ENCODE assay signal across 20 cellular contexts in the genomic region with DNA sequence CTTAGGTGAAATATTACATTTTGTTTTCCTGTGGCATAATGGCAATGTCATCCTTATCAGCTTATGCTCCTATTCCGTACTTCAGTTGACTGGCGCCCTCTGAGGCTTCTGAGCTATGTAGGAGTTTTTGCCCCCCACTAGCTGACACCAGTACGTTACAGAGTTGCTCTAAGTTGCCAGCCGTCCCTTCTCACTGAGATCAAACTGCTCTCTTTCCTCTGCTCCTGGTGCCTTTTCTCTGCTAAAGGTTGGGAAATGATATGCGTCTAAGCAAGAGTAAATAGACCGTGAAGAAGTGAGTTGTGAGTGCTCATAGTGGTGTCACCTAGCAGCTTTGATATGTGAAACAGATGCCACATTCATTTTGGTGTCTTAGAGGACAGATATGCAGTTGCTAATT.
A peak's percentile ranks its signal among the peaks of the same experiment; 100 is the strongest.
DNase-seq lines count a peak whose midpoint lies in the region; ATAC-seq, FAIRE-seq and TF ChIP-seq lines count a peak whose summit lies in the region.
"Had no signal": no experiment of that assay in that cellular context is flagged by ENCODE, and none has a peak within 500 bp of the region (broad histone marks: within the 10 kb centered on the region; RNA-seq: fewer than 3 reads in every experiment).

No MANE protein-coding gene starts in this region.

- no peak overlapping the region for H3K9ac ChIP-seq in SK-N-SH
- H3K9ac ChIP-seq: BLaER1 treated with 17β-estradiol and CSF1 and Interleukin-3, amounts not matched to agents 10 nM and 100 nM had no signal

- peak overlapping the region; percentile 51 for H3K27ac Mint-ChIP-seq in endothelial cell (ENCODE audit: unreplicated experiment)
- H3K27ac Mint-ChIP-seq: stimulated activated memory B cell treated with anti-CD40 and anti-IgM and Interleukin-4, amounts not matched to agents 10 μg/mL and 1 μg/mL and 100 μg/mL, for 72 hours; T-cell had no signal

- no peaks in the 10 kb centered on the region for H4K20me1 ChIP-seq in SK-N-SH (ENCODE audit: insufficient read depth)
- H4K20me1 ChIP-seq: BLaER1 treated with 17β-estradiol and CSF1 and Interleukin-3, amounts not matched to agents 10 nM and 100 nM had no signal

- no peak for ATAC-seq in SK-N-SH treated with all-trans-retinoic acid at 6 μM for 48 hours
- ATAC-seq: left colon; stimulated activated memory B cell treated with anti-CD40 and anti-IgM and Interleukin-4, amounts not matched to agents 10 μg/mL and 1 μg/mL and 100 μg/mL, for 72 hours; T-cell had no signal

- H3K79me2 ChIP-seq in SK-N-SH (ENCODE audit: insufficient read depth), result no peaks in the 10 kb centered on the region

- no peak for DNase-seq in SK-N-SH
- peak; percentile 73 for DNase-seq in NCI-H345 (lab: John Stamatoyannopoulos, UW)
- no peak for DNase-seq in endothelial cell (ENCODE audit: low spot score)
- peak; percentile 33 for DNase-seq in renal cortical epithelial cell (ENCODE audit: low read depth)
- DNase-seq in globus pallidus (ENCODE audit: low spot score), result no peak
- no peak for DNase-seq in sigmoid colon
- no peak for DNase-seq in D721Med (ENCODE audit: insufficient read length, low spot score)
- DNase-seq: activated CD4-positive, alpha-beta T cell treated with anti-CD3 and anti-CD28 coated beads, Interleukin-2, amount 50 U/mL, for 48 hours; activated naive CD4-positive, alpha-beta T cell treated with anti-CD3 and anti-CD28 coated beads, Interleukin-2, amount 50 U/mL, for 16 hours; colonic mucosa; foreskin melanocyte; left colon; NCI-H2081 treated with DMSO at 0.1 percent for 48 hours; stimulated activated CD4-positive, alpha-beta T cell treated with anti-CD3 and anti-CD28 coated beads, Interleukin-15, amount 100 ng/mL, for 24 hours; T-cell had no signal

- H3K36me3 ChIP-seq in SK-N-SH (replicated peaks in 1 of 2; ENCODE audit: control insufficient read depth in 1 of 2, insufficient read depth in 2 of 2, low read length in 1 of 2) (no peaks in the 10 kb centered on the region), sigmoid colon (no peaks in the 10 kb centered on the region)
- H3K36me3 ChIP-seq: BLaER1 treated with 17β-estradiol and CSF1 and Interleukin-3, amounts not matched to agents 10 nM and 100 nM; colonic mucosa; tibial nerve had no signal

- POLR2A ChIA-PET in SK-N-SH (lab: Yijun Ruan, JAX), result no interaction called here

- H3K4me1 Mint-ChIP-seq in endothelial cell (ENCODE audit: unreplicated experiment), result peaks cover 29% of the 10 kb centered on the region
- H3K4me1 Mint-ChIP-seq: stimulated activated memory B cell treated with anti-CD40 and anti-IgM and Interleukin-4, amounts not matched to agents 10 μg/mL and 1 μg/mL and 100 μg/mL, for 72 hours had no signal

- TF ChIP-seq CTCF in SK-N-SH (IDR thresholded peaks at IDR 0.05), result no peak
- TF ChIP-seq CTCF in endothelial cell (IDR thresholded peaks at IDR 0.05; ENCODE audit: unreplicated experiment), result no peak
- TF ChIP-seq CTCF in sigmoid colon (IDR thresholded peaks at IDR 0.05), result no peak
- TF ChIP-seq CTCF in D721Med (IDR thresholded peaks at IDR 0.05; ENCODE audit: insufficient read depth, missing control alignments), result no peak

- H3K27ac ChIP-seq in SK-N-SH (ENCODE audit: low read depth in 2 of 2, low read length in 1 of 2), result no peak overlapping the region
- no peak overlapping the region for H3K27ac ChIP-seq in sigmoid colon
- H3K27ac ChIP-seq: BLaER1 treated with 17β-estradiol and CSF1 and Interleukin-3, amounts not matched to agents 10 nM and 100 nM; colonic mucosa; tibial nerve had no signal

- TF ChIP-seq RAD21 in SK-N-SH (IDR thresholded peaks at IDR 0.05; ENCODE audit: low read length), result no peak

- WGBS in SK-N-SH (ENCODE audit: low lambda C conversion rate), result 87% methylated on average over 6 of the region's 6 CpGs
- WGBS in sigmoid colon, 2 donors, result 77 to 78% methylated on average over 6 of the region's 6 CpGs

- H3K36me3 Mint-ChIP-seq in endothelial cell (ENCODE audit: low read depth, unreplicated experiment), result no peaks in the 10 kb centered on the region
- H3K36me3 Mint-ChIP-seq: stimulated activated memory B cell treated with anti-CD40 and anti-IgM and Interleukin-4, amounts not matched to agents 10 μg/mL and 1 μg/mL and 100 μg/mL, for 72 hours; T-cell had no signal

- no peaks in the 10 kb centered on the region for H3K9me2 ChIP-seq in SK-N-SH

- H3K4me1 ChIP-seq in SK-N-SH (ENCODE audit: control insufficient read depth in 1 of 2, insufficient read depth in 2 of 2, low read depth in 1 of 2, low read length in 1 of 2), result peaks cover 0 to 8% of the 10 kb centered on the region in 2 experiments; a peak in 3 of 4 replicates
- no peaks in the 10 kb centered on the region for H3K4me1 ChIP-seq in sigmoid colon
- H3K4me1 ChIP-seq: colonic mucosa had no signal

- no peak overlapping the region for H2AFZ ChIP-seq in SK-N-SH (ENCODE audit: low read depth)

- H3K4me2 ChIP-seq in SK-N-SH, result no peak overlapping the region
- H3K4me2 ChIP-seq: BLaER1 treated with 17β-estradiol and CSF1 and Interleukin-3, amounts not matched to agents 10 nM and 100 nM had no signal

- H3K9me3 ChIP-seq in SK-N-SH (no peaks in the 10 kb centered on the region), sigmoid colon (no peaks in the 10 kb centered on the region)
- H3K9me3 ChIP-seq: BLaER1 treated with 17β-estradiol and CSF1 and Interleukin-3, amounts not matched to agents 10 nM and 100 nM; colonic mucosa; tibial nerve had no signal

- intact Hi-C loops in sigmoid colon (cut with DNase I), result no loop called here

- H3K4me3 ChIP-seq in SK-N-SH (ENCODE audit: low read depth in 2 of 2, low read length in 1 of 2), result no peak overlapping the region
- no peak overlapping the region for H3K4me3 ChIP-seq in sigmoid colon
- H3K4me3 ChIP-seq: BLaER1 treated with 17β-estradiol and CSF1 and Interleukin-3, amounts not matched to agents 10 nM and 100 nM; colonic mucosa; tibial nerve had no signal

- FAIRE-seq in D721Med (lab: Jason Lieb, UNC), result no peak
- FAIRE-seq: endothelial cell of umbilical vein had no signal

- H3K9me3 Mint-ChIP-seq in endothelial cell (ENCODE audit: unreplicated experiment), result no peaks in the 10 kb centered on the region
- H3K9me3 Mint-ChIP-seq: stimulated activated memory B cell treated with anti-CD40 and anti-IgM and Interleukin-4, amounts not matched to agents 10 μg/mL and 1 μg/mL and 100 μg/mL, for 72 hours; T-cell had no signal

- H3K27me3 Mint-ChIP-seq in endothelial cell (ENCODE audit: unreplicated experiment), result peaks cover 3% of the 10 kb centered on the region

- peaks cover 4% of the 10 kb centered on the region for H3F3A ChIP-seq in SK-N-SH (replicated peaks; ENCODE audit: insufficient read depth)

- TF ChIP-seq EP300 in SK-N-SH (IDR thresholded peaks at IDR 0.05; ENCODE audit: borderline replicate concordance in 1 of 2, low read depth in 1 of 2, low read length in 1 of 2) (no peak), sigmoid colon (IDR thresholded peaks at IDR 0.05) (no peak)

- no peaks in the 10 kb centered on the region for H3K27me3 ChIP-seq in SK-N-SH (ENCODE audit: insufficient read depth)
- no peaks in the 10 kb centered on the region for H3K27me3 ChIP-seq in sigmoid colon
- H3K27me3 ChIP-seq: BLaER1 treated with 17β-estradiol and CSF1 and Interleukin-3, amounts not matched to agents 10 nM and 100 nM; colonic mucosa; tibial nerve had no signal

- CTCF ChIA-PET in SK-N-SH (lab: Yijun Ruan, JAX), result interaction anchor here (1.4 to 1.6 kb wide), 3 partner anchors 10 to 97 kb away, joined by 5 to 7 read pairs (median 6); no protein-coding TSS in a partner anchor

- no peak overlapping the region for H3K4me3 Mint-ChIP-seq in endothelial cell (ENCODE audit: unreplicated experiment)
- H3K4me3 Mint-ChIP-seq: stimulated activated memory B cell treated with anti-CD40 and anti-IgM and Interleukin-4, amounts not matched to agents 10 μg/mL and 1 μg/mL and 100 μg/mL, for 72 hours; T-cell had no signal

- no peak for TF ChIP-seq POLR2A in sigmoid colon (IDR thresholded peaks at IDR 0.05)

TF ChIP-seq in SK-N-SH treated with all-trans-retinoic acid at 6 μM for 48 hours, 23 proteins besides CTCF, POLR2A, EP300 and RAD21:
- peak; percentile 79; the same call in 1 of the 2 replicates for TF ChIP-seq ZFP3 (CRISPR knock-in tag; IDR thresholded peaks at IDR 0.05)
- TF ChIP-seq CREB5 (CRISPR knock-in tag; IDR thresholded peaks at IDR 0.05; ENCODE audit: low read depth), result no peak

TF ChIP-seq in SK-N-SH, 30 proteins besides CTCF, POLR2A, EP300 and RAD21 (continues in another document):
- TF ChIP-seq ELF1 (IDR thresholded peaks at IDR 0.05) (no peak), POLR2AphosphoS5 (IDR thresholded peaks at IDR 0.05; ENCODE audit: low read depth, low read length) (no peak), EZH2phosphoT487 (IDR thresholded peaks at IDR 0.05; ENCODE audit: borderline replicate concordance, low read depth) (no peak), CHD2 (IDR thresholded peaks at IDR 0.05; ENCODE audit: low read length, partially characterized antibody) (no peak), NFIC (IDR thresholded peaks at IDR 0.05; ENCODE audit: borderline replicate concordance) (no peak), RXRA (IDR thresholded peaks at IDR 0.05; ENCODE audit: borderline replicate concordance, low read depth) (no peak), SMC3 (IDR thresholded peaks at IDR 0.05; ENCODE audit: low read depth, low read length) (no peak), FOXM1 (IDR thresholded peaks at IDR 0.05; ENCODE audit: low read depth) (no peak), TCF12 (IDR thresholded peaks at IDR 0.05) (no peak), IRF3 (IDR thresholded peaks at IDR 0.05; ENCODE audit: low read depth, low read length) (no peak)
- TF ChIP-seq, protein P1, sequence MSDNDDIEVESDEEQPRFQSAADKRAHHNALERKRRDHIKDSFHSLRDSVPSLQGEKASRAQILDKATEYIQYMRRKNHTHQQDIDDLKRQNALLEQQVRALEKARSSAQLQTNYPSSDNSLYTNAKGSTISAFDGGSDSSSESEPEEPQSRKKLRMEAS (IDR thresholded peaks at IDR 0.05; ENCODE audit: low read depth), result no peak

Comparison
In these comparisons a context has a peak if more than half of its experiments do, and no peak if none do; other contexts are left out.
1. DNase-seq: peak in NCI-H345 (single experiment) and renal cortical epithelial cell (single experiment); none in SK-N-SH (single experiment), endothelial cell (single experiment), globus pallidus (single experiment), sigmoid colon (single experiment) and D721Med (single experiment).